ENCODE assay signal across 9 cellular contexts in genomic region chr4:117085185-117085701, GRCh38. TPM values are rescaled to one million over a fixed set of nuclear protein-coding genes. Genes with fewer than 3 reads are reported as not detected.
A peak's percentile ranks its signal among the peaks of the same experiment; 100 is the strongest.
DNase-seq lines count a peak whose midpoint lies in the region; ATAC-seq, FAIRE-seq and TF ChIP-seq lines count a peak whose summit lies in the region.
"Had no signal": no experiment of that assay in that cellular context is flagged by ENCODE, and none has a peak within 500 bp of the region (broad histone marks: within the 10 kb centered on the region; RNA-seq: fewer than 3 reads in every experiment).

Gene TRAM1L1, minus strand, starts transcription at chr4:117085576. Its CDS starts 183 bp downstream, at chr4:117085393.

- TF ChIP-seq CTCF in astrocyte of the cerebellum (IDR thresholded peaks at IDR 0.05; ENCODE audit: low read depth, low read length, missing control alignments) (peak; percentile 31), progenitor cell of endocrine pancreas (IDR thresholded peaks at IDR 0.05; ENCODE audit: unreplicated experiment) (peak; percentile 35)

- no peaks in the 10 kb centered on the region for H3K36me3 Mint-ChIP-seq in progenitor cell of endocrine pancreas (ENCODE audit: insufficient read depth)
- H3K36me3 Mint-ChIP-seq: naive B cell had no signal

- peaks cover 7% of the 10 kb centered on the region for H3K4me1 Mint-ChIP-seq in progenitor cell of endocrine pancreas (ENCODE audit: low read depth)
- H3K4me1 Mint-ChIP-seq: naive B cell had no signal

- H3K27me3 Mint-ChIP-seq in progenitor cell of endocrine pancreas = no peaks in the 10 kb centered on the region

- in situ Hi-C loops in astrocyte of the cerebellum (cut with HindIII; ENCODE audit: low sequenced_read_pairs) = no loop called here

- ATAC-seq in GM21423 (IDR thresholded peaks at IDR 0.05; ENCODE audit: unreplicated experiment) (peak; percentile 70), GM21381 (IDR thresholded peaks at IDR 0.05; ENCODE audit: unreplicated experiment) (no peak)

- peak within 1 kb of the TSS; percentile 61 for H3K4me3 ChIP-seq in astrocyte of the cerebellum (ENCODE audit: low read depth, low read length)

- peaks cover 8% of the 10 kb centered on the region for H3K9me3 Mint-ChIP-seq in progenitor cell of endocrine pancreas (ENCODE audit: low read depth)

- peak within 1 kb of the TSS; percentile 81 for H3K4me3 Mint-ChIP-seq in progenitor cell of endocrine pancreas (ENCODE audit: low read depth)

- no peak for FAIRE-seq in GM19239 (lab: Jason Lieb, UNC)

- peak within 1 kb of the TSS; percentile 93 for H3K27ac Mint-ChIP-seq in progenitor cell of endocrine pancreas
- H3K27ac Mint-ChIP-seq: naive B cell had no signal

- DNase-seq in AG20443 (ENCODE audit: low spot score) = peak; percentile 94
- DNase-seq in NCI-H345 treated with DMSO at 0.1 percent for 48 hours (lab: John Stamatoyannopoulos, UW; ENCODE audit: unreplicated experiment) = peak; percentile 50
- peak; percentile 43 for DNase-seq in astrocyte of the cerebellum (ENCODE audit: low read depth)
- peak; percentile 51 for DNase-seq in hepatic stellate cell (ENCODE audit: low spot score)
- peak; percentile 75 for DNase-seq in progenitor cell of endocrine pancreas (ENCODE audit: low spot score, unreplicated experiment)
- DNase-seq in GM19239 (ENCODE audit: insufficient read length, low spot score) = no peak
- DNase-seq: naive B cell had no signal

RNA-seq across cellular contexts. Expression of gene TRAM1L1, which starts in this region (rescaled TPM):
- total RNA-seq in progenitor cell of endocrine pancreas = 4.3 and 5.0 TPM in 2 replicates
